26 cellular contexts compared by ENCODE assay signal in genomic region chr21:43817157-43818086, GRCh38. TPM values are rescaled to one million over a fixed set of nuclear protein-coding genes. Genes with fewer than 3 reads are reported as not detected.
A peak's percentile ranks its signal among the peaks of the same experiment; 100 is the strongest.
DNase-seq lines count a peak whose midpoint lies in the region; ATAC-seq, FAIRE-seq and TF ChIP-seq lines count a peak whose summit lies in the region.
"Had no signal": no experiment of that assay in that cellular context is flagged by ENCODE, and none has a peak within 500 bp of the region (broad histone marks: within the 10 kb centered on the region; RNA-seq: fewer than 3 reads in every experiment).

No MANE protein-coding gene starts in this region.

- FAIRE-seq in GM12878 (lab: Jason Lieb, UNC), result no peak
- FAIRE-seq: H54 had no signal

- H4K20me1 ChIP-seq in GM12878 (ENCODE audit: control insufficient read depth, insufficient read depth), result no peaks in the 10 kb centered on the region

- H3K9me3 Mint-ChIP-seq in CD14-positive monocyte, result peaks cover 0 to 9% (median 5%) of the 10 kb centered on the region in 7 donors
- peaks cover 4 to 8% (median 6%) of the 10 kb centered on the region in 11 donors for H3K9me3 Mint-ChIP-seq in naive thymus-derived CD4-positive, alpha-beta T cell
- H3K9me3 Mint-ChIP-seq in activated CD8-positive, alpha-beta T cell treated with anti-CD3 and anti-CD28 coated beads, Interleukin-2, amount 10 ng/mL, durations not matched to agents 7 days and 5 days (ENCODE audit: insufficient read depth), result peaks cover 5% of the 10 kb centered on the region

- H3K79me2 ChIP-seq in GM12878 (ENCODE audit: control insufficient read depth, insufficient read depth, low read length), result no peaks in the 10 kb centered on the region

- H3K4me1 ChIP-seq in GM12878 (ENCODE audit: control insufficient read depth, insufficient read depth, low read length), result peaks cover 6% of the 10 kb centered on the region
- H3K4me1 ChIP-seq in naive thymus-derived CD4-positive, alpha-beta T cell (ENCODE audit: control insufficient read depth in 2 of 2, insufficient read depth in 2 of 2, low read length in 2 of 2), result no peaks in the 10 kb centered on the region

- RAD21 ChIA-PET in GM12878 (lab: Charles Lee; ENCODE audit: unreplicated experiment), result interaction anchor here (0.5 to 2.5 kb wide), 7 partner anchors 11 to 545 kb away, joined by 3 to 15 read pairs (median 4); no protein-coding TSS in a partner anchor

- DNase-seq in CD14-positive monocyte (ENCODE audit: low spot score) (no peak), H7 (peak; percentile 42), GM12878 (ENCODE audit: low read depth, low spot score) (no peak)
- DNase-seq in naive thymus-derived CD4-positive, alpha-beta T cell, result no peak
- no peak for DNase-seq in activated CD8-positive, alpha-beta T cell treated with anti-CD3 and anti-CD28 coated beads, Interleukin-2, amount 10 ng/mL, durations not matched to agents 7 days and 5 days
- no peak for DNase-seq in effector CD4-positive, alpha-beta T cell
- DNase-seq: activated CD4-positive, alpha-beta T cell treated with anti-CD3 and anti-CD28 coated beads for 48 hours; activated gamma-delta T cell treated with Interleukin-2 at 50 U/mL for 16 hours; activated T-cell treated with anti-CD3 and anti-CD28 coated beads, Interleukin-2, amount 50 U/mL, for 1 hour; Calu3; EL; hypothalamus; immature natural killer cell; MV-4-11; NCI-H187; NCI-H526; NK-92 treated with Interleukin-12 subunit alpha and Interleukin-12 subunit beta, amount 100 ng/mL, for 24 hours; occipital lobe; PC-9; SHP77; WERI-Rb-1 had no signal

- BruUV-seq in GM12878 (replicated peaks; lab: Mats Ljungman, UMichigan), result no TSS peak

- H3K36me3 ChIP-seq in H7 (replicated peaks; ENCODE audit: control insufficient read depth, insufficient read depth, low read length) (no peaks in the 10 kb centered on the region), GM12878 (ENCODE audit: control insufficient read depth in 2 of 2, insufficient read depth in 2 of 2, low read length in 1 of 2) (no peaks in the 10 kb centered on the region)
- no peaks in the 10 kb centered on the region for H3K36me3 ChIP-seq in naive thymus-derived CD4-positive, alpha-beta T cell (ENCODE audit: control insufficient read depth in 2 of 3, insufficient read depth in 3 of 3, low read length in 3 of 3)
- H3K36me3 ChIP-seq: left lung, WERI-Rb-1 had no signal

- no peaks in the 10 kb centered on the region for H3K36me3 Mint-ChIP-seq in CD14-positive monocyte
- peaks cover 5 to 10% (median 8%) of the 10 kb centered on the region in 5 donors for H3K36me3 Mint-ChIP-seq in naive thymus-derived CD4-positive, alpha-beta T cell
- no peaks in the 10 kb centered on the region for H3K36me3 Mint-ChIP-seq in activated CD8-positive, alpha-beta T cell treated with anti-CD3 and anti-CD28 coated beads, Interleukin-2, amount 10 ng/mL, durations not matched to agents 7 days and 5 days (ENCODE audit: low read depth)

- WGBS in GM12878 (ENCODE audit: insufficient coverage, insufficient replicate concordance, low lambda C conversion rate, missing lambda C conversion rate), result 60% methylated on average over 29 of the region's 29 CpGs

- H3K4me3 Mint-ChIP-seq in CD14-positive monocyte, result peak overlapping the region in 1 of 2 donors; percentile 73
- H3K4me3 Mint-ChIP-seq in naive thymus-derived CD4-positive, alpha-beta T cell, result no peak overlapping the region
- H3K4me3 Mint-ChIP-seq in activated CD8-positive, alpha-beta T cell treated with anti-CD3 and anti-CD28 coated beads, Interleukin-2, amount 10 ng/mL, durations not matched to agents 7 days and 5 days, result no peak overlapping the region
- H3K4me3 Mint-ChIP-seq: immature natural killer cell had no signal

- H3K27me3 ChIP-seq in H7 (ENCODE audit: control insufficient read depth, insufficient read depth, low read length) (no peaks in the 10 kb centered on the region), GM12878 (replicated peaks in 1 of 2; ENCODE audit: control insufficient read depth in 2 of 2, insufficient read depth in 2 of 2, low read length in 1 of 2) (no peaks in the 10 kb centered on the region)
- H3K27me3 ChIP-seq in naive thymus-derived CD4-positive, alpha-beta T cell (ENCODE audit: control insufficient read depth in 2 of 2, insufficient read depth in 2 of 2, low read length in 2 of 2), result no peaks in the 10 kb centered on the region
- H3K27me3 ChIP-seq: left lung had no signal

- POLR2A ChIA-PET in GM12878 (lab: Charles Lee), result interaction anchor here (0.6 to 1.9 kb wide), 6 partner anchors 8 to 119 kb away, joined by 3 to 8 read pairs (median 4); no protein-coding TSS in a partner anchor
- POLR2A ChIA-PET in naive thymus-derived CD4-positive, alpha-beta T cell (lab: Charles Lee), result interaction anchor here (0.6 kb wide), 1 partner anchor 276 kb away, joined by 3 read pairs; no protein-coding TSS in a partner anchor
- POLR2A ChIA-PET in activated CD8-positive, alpha-beta T cell treated with anti-CD3 and anti-CD28 coated beads, Interleukin-2, amount 10 ng/mL, durations not matched to agents 7 days and 5 days (lab: Charles Lee), result no interaction called here

- H3K4me3 ChIP-seq in H7 (ENCODE audit: insufficient read depth, low read depth, low read length), result no peak overlapping the region
- H3K4me3 ChIP-seq in GM12878, result no peak overlapping the region
- H3K4me3 ChIP-seq in naive thymus-derived CD4-positive, alpha-beta T cell (ENCODE audit: low read length), result no peak overlapping the region
- H3K4me3 ChIP-seq: left lung, PC-9, smooth muscle cell had no signal

- CTCF ChIA-PET in GM12878 (lab: Yijun Ruan, JAX), result interaction anchor here (0.6 to 3.4 kb wide), 8 partner anchors 20 to 175 kb away, joined by 3 to 16 read pairs (median 4); no protein-coding TSS in a partner anchor
- CTCF ChIA-PET in naive thymus-derived CD4-positive, alpha-beta T cell (lab: Charles Lee), result no interaction called here
- CTCF ChIA-PET in activated CD8-positive, alpha-beta T cell treated with anti-CD3 and anti-CD28 coated beads, Interleukin-2, amount 10 ng/mL, durations not matched to agents 7 days and 5 days (lab: Charles Lee), result interaction anchor here (0.9 to 1.3 kb wide), 2 partner anchors 11 to 28 kb away, joined by 3 to 4 read pairs; partner anchors contain the start of gene RRP1

- no peak for TF ChIP-seq RAD21 in GM12878 (IDR thresholded peaks at IDR 0.05; ENCODE audit: insufficient read depth, low read depth, low read length)

- no peak for TF ChIP-seq EP300 in GM12878 (IDR thresholded peaks at IDR 0.05; ENCODE audit: borderline replicate concordance in 1 of 2, control insufficient read depth in 1 of 2, low read depth in 2 of 2, low read length in 2 of 2)

- TF ChIP-seq CTCF in CD14-positive monocyte (IDR thresholded peaks at IDR 0.05), result no peak
- TF ChIP-seq CTCF in GM12878 (IDR thresholded peaks at IDR 0.05 in 2 of 3, conservative IDR thresholded peaks at IDR 0.05 in 1 of 3; ENCODE audit: control insufficient read depth in 2 of 3, extremely low read depth in 1 of 3, insufficient read depth in 1 of 3, low read depth in 3 of 3, low read length in 3 of 3), result no peak

- H3K27ac ChIP-seq in GM12878 (ENCODE audit: control insufficient read depth, insufficient read depth), result no peak overlapping the region
- no peak overlapping the region for H3K27ac ChIP-seq in naive thymus-derived CD4-positive, alpha-beta T cell (ENCODE audit: low read depth, low read length)
- H3K27ac ChIP-seq: C4-2B, PC-9, WERI-Rb-1 had no signal

- peak overlapping the region; percentile 87 to 95 (median 91) for H3K27ac Mint-ChIP-seq in CD14-positive monocyte
- H3K27ac Mint-ChIP-seq in naive thymus-derived CD4-positive, alpha-beta T cell, result no peak overlapping the region
- H3K27ac Mint-ChIP-seq in activated CD8-positive, alpha-beta T cell treated with anti-CD3 and anti-CD28 coated beads, Interleukin-2, amount 10 ng/mL, durations not matched to agents 7 days and 5 days, result no peak overlapping the region
- H3K27ac Mint-ChIP-seq: immature natural killer cell had no signal

- in situ Hi-C loops in GM12878 (cut with MboI), result no loop called here

- H3K27me3 Mint-ChIP-seq in CD14-positive monocyte (ENCODE audit: low read depth in 3 of 3), result peaks cover 0 to 6% (median 0%) of the 10 kb centered on the region in 3 donors
- peaks cover 0 to 6% (median 0%) of the 10 kb centered on the region in 5 donors for H3K27me3 Mint-ChIP-seq in naive thymus-derived CD4-positive, alpha-beta T cell
- no peaks in the 10 kb centered on the region for H3K27me3 Mint-ChIP-seq in activated CD8-positive, alpha-beta T cell treated with anti-CD3 and anti-CD28 coated beads, Interleukin-2, amount 10 ng/mL, durations not matched to agents 7 days and 5 days (ENCODE audit: low read depth)

- H2AFZ ChIP-seq in GM12878 (ENCODE audit: control insufficient read depth, low read depth, low read length), result no peak overlapping the region
- H2AFZ ChIP-seq: PC-9 had no signal

- H3K4me1 Mint-ChIP-seq in CD14-positive monocyte, result peaks cover 73% of the 10 kb centered on the region
- peaks cover 0 to 12% (median 6%) of the 10 kb centered on the region in 7 donors for H3K4me1 Mint-ChIP-seq in naive thymus-derived CD4-positive, alpha-beta T cell
- H3K4me1 Mint-ChIP-seq in activated CD8-positive, alpha-beta T cell treated with anti-CD3 and anti-CD28 coated beads, Interleukin-2, amount 10 ng/mL, durations not matched to agents 7 days and 5 days (ENCODE audit: low read depth), result peaks cover 6% of the 10 kb centered on the region

- no peak for TF ChIP-seq POLR2A in GM12878 (IDR thresholded peaks at IDR 0.05; ENCODE audit: low read depth, low read length)

- ATAC-seq in GM12878 (peak; percentile 30), HG03354 (IDR thresholded peaks at IDR 0.05; ENCODE audit: poor library complexity, severe bottlenecking, unreplicated experiment) (no peak)
- ATAC-seq in naive thymus-derived CD4-positive, alpha-beta T cell, result peak; percentile 47
- no peak for ATAC-seq in activated CD8-positive, alpha-beta T cell treated with anti-CD3 and anti-CD28 coated beads, Interleukin-2, amount 10 ng/mL, durations not matched to agents 7 days and 5 days
- ATAC-seq: left lung had no signal

- SMC1A ChIA-PET in GM12878 (lab: Charles Lee; ENCODE audit: uncharacterized antibody, unreplicated experiment), result interaction anchor here (0.6 to 1.8 kb wide), 6 partner anchors 113 to 1064 kb away, joined by 3 to 4 read pairs (median 4); no protein-coding TSS in a partner anchor

- H3K9ac ChIP-seq in GM12878 (ENCODE audit: control insufficient read depth, insufficient read depth, low read length), result no peak overlapping the region

- no peaks in the 10 kb centered on the region; the same call in 2 of the 3 replicates for H3K9me3 ChIP-seq in GM12878 (replicated peaks; ENCODE audit: control insufficient read depth, insufficient read depth, low read length)
- H3K9me3 ChIP-seq in naive thymus-derived CD4-positive, alpha-beta T cell (ENCODE audit: control insufficient read depth in 2 of 3, low read length in 3 of 3), result peaks cover 0 to 9% (median 0%) of the 10 kb centered on the region in 3 experiments
- H3K9me3 ChIP-seq: left lung had no signal

- H3K4me2 ChIP-seq in GM12878 (ENCODE audit: control insufficient read depth, insufficient read depth), result no peak overlapping the region
- H3K4me2 ChIP-seq: PC-9, smooth muscle cell had no signal

- intact Hi-C loops in CD14-positive monocyte (cut with micrococcal nuclease) (loop anchor here in 1 of 2 donors (10.0 kb wide), 1 partner anchor 117 kb away; no protein-coding TSS in a partner anchor), GM12878 (cut with micrococcal nuclease; ENCODE audit: unreplicated experiment) (no loop called here)
- intact Hi-C loops in naive thymus-derived CD4-positive, alpha-beta T cell (cut with micrococcal nuclease), result no loop called here

RNA-seq across cellular contexts. Expression of gene RRP1, which starts 28.0 kb away (rescaled TPM):
- polyA plus RNA-seq in CD14-positive monocyte (1 to 10 TPM; 2.7 to 4.6 TPM), GM12878 (2011; rRNA removed) (21.8 and 26.0 TPM in 2 replicates), GM12878 (2014; fragmentation: Illumina TruSeq; extraction: Trizol) (27.4 and 48.9 TPM in 2 replicates), GM12878 (2014; fragmentation: Nextera tagmentation; extraction: Ambion mirVana) (1 to 10 TPM in 1 of 2 experiments, under 1 TPM in 1; 0.34 to 4.3 TPM), GM12878 (2014; rRNA removed) (29.3 and 33.8 TPM in 2 replicates), GM12878 (2016; fragmentation: Nextera tagmentation; extraction: Ambion mirVana) (10 to 100 TPM; 56.1 to 70.8 TPM)
- 43.5 and 45.7 TPM in 2 replicates for total RNA-seq in H7 (2014; rRNA removed; shearing (Covaris generic))
- 118 and 141 TPM in 2 replicates for total RNA-seq in GM12878 (2013; cell fraction: nucleolus; rRNA removed)
- total RNA-seq in GM12878 (2014; rRNA removed) (32.5 and 40.9 TPM in 2 replicates), GM12878 (2014; rRNA removed; fragmentation: Illumina TruSeq; extraction: Trizol) (22.3 and 23.8 TPM in 2 replicates), GM12878 (2021) (58.7 and 65.3 TPM in 2 replicates)
- polyA plus RNA-seq in GM12878 (2011; ENCODE audit: low read depth), result 12.8 TPM
- polyA plus RNA-seq in GM12878 (2011; cell fraction: cytosol; rRNA removed), result 24.5 and 28.0 TPM in 2 replicates
- polyA plus RNA-seq in GM12878 (2011; cell fraction: nucleus; rRNA removed), result 94.1 and 106 TPM in 2 replicates
- polyA plus RNA-seq in GM12878 (2012), result 24.5 and 28.7 TPM in 2 replicates
- polyA minus RNA-seq in GM12878 (2011; rRNA and poly(A)+ RNA removed), result 18.4 and 26.8 TPM in 2 replicates
- 8.8 and 11.2 TPM in 2 replicates for polyA minus RNA-seq in GM12878 (2011; cell fraction: cytosol; rRNA and poly(A)+ RNA removed)
- 38.6 and 59.0 TPM in 2 replicates for polyA minus RNA-seq in GM12878 (2011; cell fraction: nucleus; rRNA and poly(A)+ RNA removed)
- 10 to 100 TPM; 24.2 to 33.1 (median 28.8) TPM for total RNA-seq in naive thymus-derived CD4-positive, alpha-beta T cell
- 10 to 100 TPM; 10.1 to 21.8 TPM for polyA plus RNA-seq in naive thymus-derived CD4-positive, alpha-beta T cell
- 10 to 100 TPM; 32.8 to 34.4 TPM for total RNA-seq in activated CD8-positive, alpha-beta T cell treated with anti-CD3 and anti-CD28 coated beads, Interleukin-2, amount 10 ng/mL, durations not matched to agents 7 days and 5 days

RNA-seq across cellular contexts. Expression of gene CSTB, which starts 41.3 kb away (rescaled TPM):
- 100 to 1,000 TPM; 115 to 120 TPM for polyA plus RNA-seq in CD14-positive monocyte
- 28.5 and 29.6 TPM in 2 replicates for total RNA-seq in H7 (2014; rRNA removed; shearing (Covaris generic))
- total RNA-seq in GM12878 (2013; cell fraction: nucleolus; rRNA removed), result 9.7 and 10.0 TPM in 2 replicates
- 18.6 and 25.9 TPM in 2 replicates for total RNA-seq in GM12878 (2014; rRNA removed)
- total RNA-seq in GM12878 (2014; rRNA removed; fragmentation: Illumina TruSeq; extraction: Trizol), result 20.4 and 20.6 TPM in 2 replicates
- 38.3 and 39.5 TPM in 2 replicates for total RNA-seq in GM12878 (2021)
- 42.8 TPM for polyA plus RNA-seq in GM12878 (2011; ENCODE audit: low read depth)
- polyA plus RNA-seq in GM12878 (2011; rRNA removed), result 43.3 and 45.6 TPM in 2 replicates
- polyA plus RNA-seq in GM12878 (2011; cell fraction: cytosol; rRNA removed), result 75.9 and 87.5 TPM in 2 replicates
- 33.9 and 42.2 TPM in 2 replicates for polyA plus RNA-seq in GM12878 (2011; cell fraction: nucleus; rRNA removed)
- 56.7 and 57.9 TPM in 2 replicates for polyA plus RNA-seq in GM12878 (2012)
- 30.1 and 53.5 TPM in 2 replicates for polyA plus RNA-seq in GM12878 (2014; fragmentation: Illumina TruSeq; extraction: Trizol)
- 10 to 100 TPM; 12.5 to 20.2 TPM for polyA plus RNA-seq in GM12878 (2014; fragmentation: Nextera tagmentation; extraction: Ambion mirVana)
- polyA plus RNA-seq in GM12878 (2014; rRNA removed), result 51.8 and 68.2 TPM in 2 replicates
- polyA plus RNA-seq in GM12878 (2016; fragmentation: Nextera tagmentation; extraction: Ambion mirVana), result 10 to 100 TPM; 82.3 to 82.7 TPM
- 31.5 and 36.7 TPM in 2 replicates for polyA minus RNA-seq in GM12878 (2011; rRNA and poly(A)+ RNA removed)
- 7.4 and 11.2 TPM in 2 replicates for polyA minus RNA-seq in GM12878 (2011; cell fraction: cytosol; rRNA and poly(A)+ RNA removed)
- 9.4 and 9.8 TPM in 2 replicates for polyA minus RNA-seq in GM12878 (2011; cell fraction: nucleus; rRNA and poly(A)+ RNA removed)
- total RNA-seq in naive thymus-derived CD4-positive, alpha-beta T cell, result 10 to 100 TPM; 14.7 to 66.5 (median 36.6) TPM
- polyA plus RNA-seq in naive thymus-derived CD4-positive, alpha-beta T cell, result 10 to 100 TPM; 52.2 to 59.7 TPM
- 10 to 100 TPM; 50.2 to 54.4 TPM for total RNA-seq in activated CD8-positive, alpha-beta T cell treated with anti-CD3 and anti-CD28 coated beads, Interleukin-2, amount 10 ng/mL, durations not matched to agents 7 days and 5 days

RNA-seq across cellular contexts. Expression of gene AGPAT3, which starts 47.6 kb away (rescaled TPM):
- polyA plus RNA-seq in CD14-positive monocyte (10 to 100 TPM; 24.9 to 26.2 TPM), GM12878 (2011; rRNA removed) (27.6 and 47.8 TPM in 2 replicates), GM12878 (2014; fragmentation: Illumina TruSeq; extraction: Trizol) (19.0 and 28.7 TPM in 2 replicates), GM12878 (2014; fragmentation: Nextera tagmentation; extraction: Ambion mirVana) (1 to 10 TPM; 1.2 to 3.7 TPM), GM12878 (2014; rRNA removed) (50.0 and 53.6 TPM in 2 replicates), GM12878 (2016; fragmentation: Nextera tagmentation; extraction: Ambion mirVana) (10 to 100 TPM; 17.5 to 33.0 TPM)
- 9.2 and 11.4 TPM in 2 replicates for total RNA-seq in H7 (2014; rRNA removed; shearing (Covaris generic))
- total RNA-seq in GM12878 (2013; cell fraction: nucleolus; rRNA removed), result 212 and 233 TPM in 2 replicates
- total RNA-seq in GM12878 (2014; rRNA removed) (46.9 and 47.8 TPM in 2 replicates), GM12878 (2014; rRNA removed; fragmentation: Illumina TruSeq; extraction: Trizol) (26.1 and 28.2 TPM in 2 replicates), GM12878 (2021) (89.5 and 110 TPM in 2 replicates)
- polyA plus RNA-seq in GM12878 (2011; ENCODE audit: low read depth), result 17.3 TPM
- 59.2 and 60.5 TPM in 2 replicates for polyA plus RNA-seq in GM12878 (2011; cell fraction: cytosol; rRNA removed)
- polyA plus RNA-seq in GM12878 (2011; cell fraction: nucleus; rRNA removed), result 80.2 and 83.8 TPM in 2 replicates
- polyA plus RNA-seq in GM12878 (2012), result 36.8 and 49.6 TPM in 2 replicates
- polyA minus RNA-seq in GM12878 (2011; rRNA and poly(A)+ RNA removed), result 62.2 and 76.5 TPM in 2 replicates
- polyA minus RNA-seq in GM12878 (2011; cell fraction: cytosol; rRNA and poly(A)+ RNA removed), result 24.3 and 30.6 TPM in 2 replicates
- polyA minus RNA-seq in GM12878 (2011; cell fraction: nucleus; rRNA and poly(A)+ RNA removed), result 23.3 and 43.3 TPM in 2 replicates
- total RNA-seq in naive thymus-derived CD4-positive, alpha-beta T cell, result 100 to 1,000 TPM in 1 of 5 experiments, 10 to 100 TPM in 4; 58.4 to 121 (median 69.0) TPM
- polyA plus RNA-seq in naive thymus-derived CD4-positive, alpha-beta T cell, result 10 to 100 TPM; 11.4 to 16.1 TPM
- 10 to 100 TPM; 70.4 to 72.5 TPM for total RNA-seq in activated CD8-positive, alpha-beta T cell treated with anti-CD3 and anti-CD28 coated beads, Interleukin-2, amount 10 ng/mL, durations not matched to agents 7 days and 5 days

Comparison
In these comparisons a context has a peak if more than half of its experiments do, and no peak if none do; other contexts are left out.
1. H3K27ac Mint-ChIP-seq: peak in CD14-positive monocyte (7 of 7); none in naive thymus-derived CD4-positive, alpha-beta T cell (0 of 9) and activated CD8-positive, alpha-beta T cell treated with anti-CD3 and anti-CD28 coated beads, Interleukin-2, amount 10 ng/mL, durations not matched to agents 7 days and 5 days (single experiment).
2. ATAC-seq: peak in GM12878 (single experiment) and naive thymus-derived CD4-positive, alpha-beta T cell (single experiment); none in HG03354 (single experiment) and activated CD8-positive, alpha-beta T cell treated with anti-CD3 and anti-CD28 coated beads, Interleukin-2, amount 10 ng/mL, durations not matched to agents 7 days and 5 days (single experiment).